8 cellular contexts compared by ENCODE assay signal in genomic region chr17:28570716-28571254, GRCh38. TPM values are rescaled to one million over a fixed set of nuclear protein-coding genes. Genes with fewer than 3 reads are reported as not detected.
DNase-seq lines count a peak whose midpoint lies in the region; ATAC-seq, FAIRE-seq and TF ChIP-seq lines count a peak whose summit lies in the region.

No MANE protein-coding gene starts in this region.

- peak overlapping the region; percentile 96 for H3K4me3 ChIP-seq in BLaER1
- H3K4me3 ChIP-seq in SU-DHL-6 (ENCODE audit: insufficient read depth, low read length, poor library complexity, severe bottlenecking): peak overlapping the region; percentile 74
- H3K4me3 ChIP-seq in body of pancreas: peak overlapping the region; percentile 61 to 75

- peak overlapping the region; percentile 94 for H3K4me2 ChIP-seq in BLaER1
- peak overlapping the region; percentile 81 for H3K4me2 ChIP-seq in SU-DHL-6 (ENCODE audit: low read depth, low read length, poor library complexity, severe bottlenecking)

- H3K27ac ChIP-seq in BLaER1: peak overlapping the region; percentile 77
- H3K27ac ChIP-seq in SU-DHL-6 (ENCODE audit: low read depth, low read length): peak overlapping the region; percentile 33; the same call in 1 of the 2 replicates
- peak overlapping the region; percentile 18 to 85 (median 74) for H3K27ac ChIP-seq in body of pancreas

- H3K36me3 Mint-ChIP-seq in immature natural killer cell: peaks cover 0 to 13% (median 4%) of the 10 kb centered on the region in 3 donors

- no peaks in the 10 kb centered on the region for H3K9me2 ChIP-seq in SU-DHL-6 (replicated peaks; ENCODE audit: insufficient read depth, low read length)

- FAIRE-seq in HTR-8/SVneo (lab: Jason Lieb, UNC): no peak

- peak overlapping the region; percentile 78 for H2AFZ ChIP-seq in SU-DHL-6 (ENCODE audit: low read depth, low read length, severe bottlenecking)

- H3F3A ChIP-seq in SU-DHL-6 (ENCODE audit: insufficient read depth): peaks cover 20% of the 10 kb centered on the region

- peaks cover 9% of the 10 kb centered on the region; the same call in 1 of the 2 replicates for H3K79me2 ChIP-seq in SU-DHL-6 (ENCODE audit: insufficient read depth, low read length)

- peaks cover 52 to 57% of the 10 kb centered on the region in 2 donors for H3K4me1 Mint-ChIP-seq in immature natural killer cell

- H3K9me3 ChIP-seq in BLaER1: no peaks in the 10 kb centered on the region
- H3K9me3 ChIP-seq in SU-DHL-6 (ENCODE audit: insufficient read depth, low read length): no peaks in the 10 kb centered on the region
- no peaks in the 10 kb centered on the region for H3K9me3 ChIP-seq in body of pancreas

- ATAC-seq in GM19395 (IDR thresholded peaks at IDR 0.05; ENCODE audit: unreplicated experiment) (peak; percentile 22), body of pancreas (peak; percentile 9)

- no peaks in the 10 kb centered on the region for H3K9me3 Mint-ChIP-seq in immature natural killer cell

- WGBS in body of pancreas, 2 donors: 1 to 2% methylated on average over 13 to 29 of the region's 30 CpGs

- H3K27me3 ChIP-seq in BLaER1 (no peaks in the 10 kb centered on the region), SU-DHL-6 (ENCODE audit: low read length) (no peaks in the 10 kb centered on the region), body of pancreas (no peaks in the 10 kb centered on the region)

- peak overlapping the region; percentile 89 to 95 (median 92) for H3K27ac Mint-ChIP-seq in immature natural killer cell

- peak overlapping the region; percentile 91 to 98 (median 94) for H3K4me3 Mint-ChIP-seq in immature natural killer cell

- H3K4me1 ChIP-seq in BLaER1: peaks cover 60% of the 10 kb centered on the region
- peaks cover 20% of the 10 kb centered on the region for H3K4me1 ChIP-seq in body of pancreas

- intact Hi-C loops in body of pancreas (cut with DNase I): no loop called here

- H3K36me3 ChIP-seq in BLaER1 (peaks cover 35% of the 10 kb centered on the region), SU-DHL-6 (ENCODE audit: low read length) (no peaks in the 10 kb centered on the region), body of pancreas (replicated peaks in 1 of 2; ENCODE audit: insufficient read depth in 1 of 2, low read depth in 2 of 2) (no peaks in the 10 kb centered on the region)

- DNase-seq in HTR-8/SVneo (ENCODE audit: insufficient read length, low spot score): peak; percentile 45
- DNase-seq in body of pancreas: peak in 3 of 4 donors; percentile 32 to 47 (median 45)
- peak; percentile 30 to 36 (median 33) for DNase-seq in immature natural killer cell
- peak; percentile 69 for DNase-seq in stimulated activated CD4-positive, alpha-beta T cell treated with anti-CD3 and anti-CD28 coated beads, Interleukin-15, amount 100 ng/mL, for 24 hours
- DNase-seq in H4 (ENCODE audit: low spot score): no peak

- no peak for TF ChIP-seq CTCF in SU-DHL-6 (IDR thresholded peaks at IDR 0.05; ENCODE audit: insufficient read depth, low read length, poor library complexity, severe bottlenecking)
- no peak for TF ChIP-seq CTCF in body of pancreas (IDR thresholded peaks at IDR 0.05)

- TF ChIP-seq POLR2A in body of pancreas (IDR thresholded peaks at IDR 0.05): no peak

- peak overlapping the region; percentile 88 for H3K9ac ChIP-seq in BLaER1
- peak overlapping the region; percentile 78 for H3K9ac ChIP-seq in SU-DHL-6 (ENCODE audit: low read length)

- H4K20me1 ChIP-seq in BLaER1: peaks cover 36% of the 10 kb centered on the region
- H4K20me1 ChIP-seq in SU-DHL-6 (ENCODE audit: low read depth, low read length): 0 out of 2 replicates have a peak, but pooled peaks cover 5% of the 10 kb centered on the region

- peaks cover 2 to 5% (median 3%) of the 10 kb centered on the region in 3 donors for H3K27me3 Mint-ChIP-seq in immature natural killer cell (ENCODE audit: low read depth in 3 of 3)

RNA-seq across cellular contexts. Expression of gene PIGS, which starts 0.5 kb away (rescaled TPM):
- 10 to 100 TPM; 11.7 to 12.2 TPM for total RNA-seq in body of pancreas
- 100 to 1,000 TPM in 1 of 3 donors, 10 to 100 TPM in 2; 71.7 to 135 (median 96.8) TPM for polyA plus RNA-seq in immature natural killer cell
- 74.4 and 90.7 TPM in 2 replicates for total RNA-seq in H4 (2014; rRNA removed; shearing (Covaris generic))

RNA-seq across cellular contexts. Expression of gene ALDOC, which starts 5.9 kb away (rescaled TPM):
- total RNA-seq in body of pancreas: 10 to 100 TPM in 1 of 2 donors, 1 to 10 TPM in 1; 2.9 to 25.1 TPM
- polyA plus RNA-seq in immature natural killer cell: 10 to 100 TPM; 50.9 to 80.1 (median 53.2) TPM
- 6.2 and 8.1 TPM in 2 replicates for total RNA-seq in H4 (2014; rRNA removed; shearing (Covaris generic))

RNA-seq across cellular contexts. Expression of gene UNC119, which starts 18.4 kb away (rescaled TPM):
- 10 to 100 TPM; 25.7 to 29.3 TPM for total RNA-seq in body of pancreas
- polyA plus RNA-seq in immature natural killer cell: 10 to 100 TPM; 45.4 to 61.1 (median 50.4) TPM
- total RNA-seq in H4 (2014; rRNA removed; shearing (Covaris generic)): 39.0 and 39.7 TPM in 2 replicates

RNA-seq across cellular contexts. Expression of gene SPAG5, which starts 28.0 kb away (rescaled TPM):
- 1 to 10 TPM in 1 of 2 donors, not detected in 1; 3.1 TPM for total RNA-seq in body of pancreas
- polyA plus RNA-seq in immature natural killer cell: 1 to 10 TPM in 2 of 3 donors, under 1 TPM in 1; 0.73 to 4.1 (median 3.2) TPM
- total RNA-seq in H4 (2014; rRNA removed; shearing (Covaris generic)): 72.2 and 80.2 TPM in 2 replicates

RNA-seq across cellular contexts. Expression of gene RSKR, which starts 43.2 kb away (rescaled TPM):
- total RNA-seq in body of pancreas: 10 to 100 TPM in 1 of 2 donors, 1 to 10 TPM in 1; 2.6 to 14.8 TPM
- polyA plus RNA-seq in immature natural killer cell: under 1 TPM in 1 of 3 donors, not detected in 2; 0.73 TPM
- total RNA-seq in H4 (2014; rRNA removed; shearing (Covaris generic)): 2.2 and 2.9 TPM in 2 replicates
